ENCODE assay signal across 8 cellular contexts in the genomic region with DNA sequence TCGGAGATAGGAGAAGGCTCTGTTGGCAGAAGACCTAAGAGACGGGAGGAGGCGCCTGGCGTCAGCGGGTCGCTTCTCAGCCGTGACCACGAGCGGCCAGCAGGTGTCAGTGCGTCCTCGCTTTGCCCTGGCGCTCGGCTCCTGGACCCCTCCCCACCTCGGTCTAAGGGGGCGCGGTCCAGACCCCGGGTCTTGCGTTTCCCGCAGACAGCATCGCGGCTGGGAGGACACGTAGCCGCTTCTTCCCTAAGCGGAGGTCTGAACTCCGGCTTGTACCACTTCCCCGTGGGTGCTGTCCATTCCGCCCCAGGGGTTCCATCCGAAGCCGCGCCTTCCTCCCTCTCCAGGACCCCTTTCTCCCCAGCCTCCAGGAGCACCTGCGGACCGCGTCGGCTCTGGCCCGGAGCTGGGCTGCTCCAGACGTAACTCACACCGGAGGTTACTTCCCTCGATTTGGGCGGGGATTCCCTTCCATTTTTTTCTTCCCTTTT. TPM values are rescaled to one million over a fixed set of nuclear protein-coding genes. Genes with fewer than 3 reads are reported as not detected.
A peak's percentile ranks its signal among the peaks of the same experiment; 100 is the strongest.
DNase-seq lines count a peak whose midpoint lies in the region; TF ChIP-seq lines count a peak whose summit lies in the region.

No MANE protein-coding gene starts in this region.

- peak; percentile 21 for DNase-seq in GM04504 (ENCODE audit: low read depth)
- DNase-seq in H4 (ENCODE audit: low spot score): peak; percentile 39
- peak; percentile 60 for DNase-seq in LoVo (ENCODE audit: low spot score)
- peak in 3 of 5 donors; percentile 15 to 29 (median 22) for DNase-seq in T-helper 1 cell
- peak; percentile 50 to 56 for DNase-seq in cardiac fibroblast (ENCODE audit: low read depth in 2 of 2)
- DNase-seq in iris pigment epithelial cell (ENCODE audit: low read depth): peak; percentile 52
- peak; percentile 51 for DNase-seq in stimulated activated CD4-positive, alpha-beta T cell treated with anti-CD3 and anti-CD28 coated beads, Interleukin-12 subunit alpha, Interleukin-12 subunit beta, amount 100 ng/mL, for 4 hours
- no peak for DNase-seq in NCI-H774 (lab: John Stamatoyannopoulos, UW)

- TF ChIP-seq CTCF in cardiac fibroblast (IDR thresholded peaks at IDR 0.05; ENCODE audit: low read depth, low read length): peak; percentile 83

- H3K4me3 ChIP-seq in cardiac fibroblast (replicated peaks in 1 of 2; ENCODE audit: low read depth in 2 of 2, low read length in 2 of 2): peak overlapping the region; percentile 45 to 51

RNA-seq across cellular contexts. Expression of a gene that starts 0.6 kb away (rescaled TPM):
- not detected in 2 replicates for total RNA-seq in H4 (2014; rRNA removed; shearing (Covaris generic))
